ENCODE assay signal across 1 cellular context in the genomic region with DNA sequence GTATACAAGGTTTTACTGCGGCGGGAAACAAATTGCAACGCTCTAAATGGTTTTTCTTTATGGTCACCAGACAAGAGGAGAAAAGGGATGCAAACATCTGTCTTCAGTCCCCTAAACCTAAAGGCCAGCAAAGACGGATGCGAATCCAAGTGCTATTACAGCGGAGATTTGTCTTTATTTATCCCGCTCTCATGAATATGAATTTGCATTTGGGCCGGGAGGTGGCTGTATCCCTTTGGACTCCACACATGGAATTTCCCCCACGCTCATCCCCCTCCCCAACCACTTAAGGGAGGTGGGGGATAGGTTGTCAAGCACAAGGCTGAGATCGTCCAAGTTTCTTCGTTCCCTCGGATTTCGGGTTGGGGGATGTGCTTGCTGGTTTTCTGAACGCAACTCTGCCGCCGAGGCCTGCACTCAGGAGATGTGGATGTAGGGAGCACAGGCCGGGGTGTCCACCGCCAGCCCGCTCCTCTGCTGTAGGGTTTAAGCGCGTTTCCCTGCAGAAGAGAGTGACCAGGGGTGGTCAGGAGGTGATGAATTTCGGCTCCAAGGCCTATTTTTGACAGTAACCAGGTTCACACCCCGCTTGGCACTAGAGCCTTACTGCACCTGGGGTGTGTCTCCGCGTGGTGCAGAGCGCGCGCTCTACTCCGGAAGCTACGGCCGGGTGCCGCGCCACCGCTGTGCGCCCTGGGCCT.
TF ChIP-seq lines count a peak whose summit lies in the region.

No MANE protein-coding gene starts in this region.

TF ChIP-seq in HepG2, 621 proteins besides CTCF, POLR2A, EP300 and RAD21 (continued from another document):
- TF ChIP-seq, protein P1, sequence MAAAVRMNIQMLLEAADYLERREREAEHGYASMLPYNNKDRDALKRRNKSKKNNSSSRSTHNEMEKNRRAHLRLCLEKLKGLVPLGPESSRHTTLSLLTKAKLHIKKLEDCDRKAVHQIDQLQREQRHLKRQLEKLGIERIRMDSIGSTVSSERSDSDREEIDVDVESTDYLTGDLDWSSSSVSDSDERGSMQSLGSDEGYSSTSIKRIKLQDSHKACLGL (CRISPR knock-in tag; IDR thresholded peaks at IDR 0.05) = no peak
